In genomic region chr19:49443366-49444099, GRCh38 we compare ENCODE assay signal across 8 cellular contexts. TPM values are rescaled to one million over a fixed set of nuclear protein-coding genes. Genes with fewer than 3 reads are reported as not detected.
DNase-seq lines count a peak whose midpoint lies in the region; ATAC-seq and TF ChIP-seq lines count a peak whose summit lies in the region.

No MANE protein-coding gene starts in this region.

- no peaks in the 10 kb centered on the region for H3K4me1 ChIP-seq in ovary (ENCODE audit: insufficient read depth)
- peaks cover 0 to 7% of the 10 kb centered on the region in 2 donors for H3K4me1 ChIP-seq in thyroid gland

- TF ChIP-seq EP300 in ovary (IDR thresholded peaks at IDR 0.05): no peak

- peak; percentile 87 for TF ChIP-seq CTCF in GM12864 (IDR thresholded peaks at IDR 0.05; ENCODE audit: low read depth, low read length, missing control alignments)
- peak; percentile 89 to 99 (median 90) for TF ChIP-seq CTCF in ovary (IDR thresholded peaks at IDR 0.05)
- TF ChIP-seq CTCF in thyroid gland (IDR thresholded peaks at IDR 0.05): peak; percentile 39 to 87 (median 79)

- intact Hi-C loops in head of caudate nucleus (cut with DNase I): loop anchor here (5.0 to 10.0 kb wide), 2 partner anchors 51 to 219 kb away; no protein-coding TSS in a partner anchor
- intact Hi-C loops in ovary (cut with DNase I): loop anchor here in 3 of 4 donors (2.0 to 10.0 kb wide), 3 partner anchors 53 to 216 kb away; partner anchors contain the start of genes DKKL1 (in 1 of the 3) and TEAD2 (in 1 of the 3)
- intact Hi-C loops in thyroid gland (cut with DNase I): loop anchor here (2.0 kb wide), 1 partner anchor 51 kb away; no protein-coding TSS in a partner anchor

- H3K27ac Mint-ChIP-seq in activated naive CD8-positive, alpha-beta T cell: peak overlapping the region; percentile 76

- peak overlapping the region in 1 of 2 donors; percentile 3 for H3K27ac ChIP-seq in ovary
- peak overlapping the region in 2 of 3 donors; percentile 69 to 79 for H3K27ac ChIP-seq in thyroid gland

- H3K4me3 ChIP-seq in GM12864 (ENCODE audit: low read depth, low read length): peak overlapping the region; percentile 62
- peak overlapping the region; percentile 55 for H3K4me3 ChIP-seq in ovary
- peak overlapping the region; percentile 20 to 57 (median 51) for H3K4me3 ChIP-seq in thyroid gland (replicated peaks in 1 of 3)

- H3K27me3 Mint-ChIP-seq in activated naive CD8-positive, alpha-beta T cell: peaks cover 30% of the 10 kb centered on the region

- H3K36me3 ChIP-seq in ovary: no peaks in the 10 kb centered on the region
- H3K36me3 ChIP-seq in thyroid gland: no peaks in the 10 kb centered on the region

- no peaks in the 10 kb centered on the region for H3K9me3 ChIP-seq in ovary
- no peaks in the 10 kb centered on the region for H3K9me3 ChIP-seq in thyroid gland

- H3K4me1 Mint-ChIP-seq in activated naive CD8-positive, alpha-beta T cell (ENCODE audit: low read depth): peaks cover 29% of the 10 kb centered on the region

- no peaks in the 10 kb centered on the region for H3K27me3 ChIP-seq in ovary
- peaks cover 6% of the 10 kb centered on the region for H3K27me3 ChIP-seq in thyroid gland

- peak; percentile 84 for DNase-seq in GM12864 (ENCODE audit: low read depth)
- peak; percentile 97 for DNase-seq in NCI-H1105 (lab: John Stamatoyannopoulos, UW)
- DNase-seq in SKM-1 (lab: John Stamatoyannopoulos, UW; ENCODE audit: unreplicated experiment): peak; percentile 68
- DNase-seq in head of caudate nucleus: peak; percentile 90 to 98 (median 95)
- peak; percentile 93 to 96 (median 95) for DNase-seq in ovary
- DNase-seq in thyroid gland: peak; percentile 97

- no peaks in the 10 kb centered on the region for H3K9me3 Mint-ChIP-seq in activated naive CD8-positive, alpha-beta T cell (ENCODE audit: low read depth)

- TF ChIP-seq POLR2A in ovary (IDR thresholded peaks at IDR 0.05): peak; percentile 16
- no peak for TF ChIP-seq POLR2A in thyroid gland (IDR thresholded peaks at IDR 0.05)

- peak overlapping the region; percentile 79 for H3K4me3 Mint-ChIP-seq in activated naive CD8-positive, alpha-beta T cell

- WGBS in ovary, 3 donors: 0 to 1% (median 1%) methylated on average over 45 to 47 of the region's 47 CpGs
- WGBS in thyroid gland, 2 donors: 0 to 1% methylated on average over 41 to 46 of the region's 47 CpGs

- H3K36me3 Mint-ChIP-seq in activated naive CD8-positive, alpha-beta T cell: peaks cover 2% of the 10 kb centered on the region

- ATAC-seq in HG02759 (IDR thresholded peaks at IDR 0.05; ENCODE audit: unreplicated experiment): peak; percentile 83

RNA-seq across cellular contexts. Expression of gene SLC17A7, which starts 2.2 kb away (rescaled TPM):
- total RNA-seq in ovary (under 1 TPM in 5 of 7 donors, not detected in 2; 0.15 to 0.57 (median 0.17) TPM), thyroid gland (1 to 10 TPM in 3 of 4 donors, under 1 TPM in 1; 0.73 to 1.5 (median 1.3) TPM)
- polyA plus RNA-seq in ovary: 1 to 10 TPM in 1 of 2 donors, under 1 TPM in 1; 0.19 to 2.5 TPM

RNA-seq across cellular contexts. Expression of gene PIH1D1, which starts 8.1 kb away (rescaled TPM):
- total RNA-seq in ovary (10 to 100 TPM; 42.6 to 69.4 (median 58.5) TPM), thyroid gland (100 to 1,000 TPM in 2 of 4 donors, 10 to 100 TPM in 2; 69.7 to 125 (median 99.8) TPM)
- 10 to 100 TPM; 28.6 to 63.5 TPM for polyA plus RNA-seq in ovary

RNA-seq across cellular contexts. Expression of gene ALDH16A1, which starts 9.5 kb away (rescaled TPM):
- 10 to 100 TPM; 15.8 to 24.2 (median 20.2) TPM for total RNA-seq in ovary
- polyA plus RNA-seq in ovary: 10 to 100 TPM in 1 of 2 donors, under 1 TPM in 1; 0.93 to 22.5 TPM
- total RNA-seq in thyroid gland: 10 to 100 TPM; 32.5 to 39.5 (median 34.2) TPM

RNA-seq across cellular contexts. Expression of gene GFY, which starts 18.3 kb away (rescaled TPM):
- total RNA-seq in ovary (not detected), thyroid gland (not detected)
- polyA plus RNA-seq in ovary: not detected

RNA-seq across cellular contexts. Expression of gene PTH2, which starts 20.3 kb away (rescaled TPM):
- not detected for total RNA-seq in ovary
- not detected for polyA plus RNA-seq in ovary
- not detected for total RNA-seq in thyroid gland
